ENCODE assay signal across 8 cellular contexts in the genomic region with DNA sequence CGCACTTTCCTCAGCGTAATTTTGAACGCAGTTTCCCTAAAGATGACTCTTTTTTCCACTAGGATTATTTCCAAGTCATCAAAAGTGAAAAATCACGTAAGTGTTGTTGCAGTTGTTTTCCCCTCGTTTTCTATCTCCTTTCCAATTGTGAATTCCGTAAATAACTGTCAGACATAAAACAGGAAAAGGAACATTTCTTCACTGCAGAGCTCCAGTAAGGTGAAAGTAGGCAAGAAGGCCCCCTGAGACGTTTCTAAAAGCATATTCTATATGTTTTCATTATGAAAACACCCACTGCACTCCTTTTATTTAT. TPM values are rescaled to one million over a fixed set of nuclear protein-coding genes. Genes with fewer than 3 reads are reported as not detected.
DNase-seq lines count a peak whose midpoint lies in the region; ATAC-seq and TF ChIP-seq lines count a peak whose summit lies in the region.

No MANE protein-coding gene starts in this region.

- H3K27ac Mint-ChIP-seq in natural killer cell treated with Interleukin-12 subunit alpha and Interleukin-12 subunit beta and Interleukin-15 and Interleukin-18, amount 100 ng/mL, for 72 hours, result peak overlapping the region; percentile 91 to 98

- H3K4me1 ChIP-seq in BLaER1 treated with 17β-estradiol and CSF1 and Interleukin-3, amounts not matched to agents 10 nM and 100 nM, result peaks cover 30 to 66% (median 47%) of the 10 kb centered on the region in 10 experiments
- H3K4me1 ChIP-seq in NT2/D1 (ENCODE audit: insufficient read depth, insufficient read length), result no peaks in the 10 kb centered on the region
- peaks cover 34% of the 10 kb centered on the region for H3K4me1 ChIP-seq in effector memory CD4-positive, alpha-beta T cell (ENCODE audit: control insufficient read depth, insufficient read depth, low read length, poor library complexity, severe bottlenecking)

- peak overlapping the region; percentile 84 to 99 (median 96) for H3K4me2 ChIP-seq in BLaER1 treated with 17β-estradiol and CSF1 and Interleukin-3, amounts not matched to agents 10 nM and 100 nM

- H4K20me1 ChIP-seq in BLaER1 treated with 17β-estradiol and CSF1 and Interleukin-3, amounts not matched to agents 10 nM and 100 nM, result peaks cover 0 to 27% (median 0%) of the 10 kb centered on the region in 11 experiments; a peak in 4 of 22 replicates

- H3K9me3 Mint-ChIP-seq in natural killer cell treated with Interleukin-12 subunit alpha and Interleukin-12 subunit beta and Interleukin-15 and Interleukin-18, amount 100 ng/mL, for 72 hours, result no peaks in the 10 kb centered on the region

- ATAC-seq in natural killer cell treated with Interleukin-12 subunit alpha and Interleukin-12 subunit beta and Interleukin-15 and Interleukin-18, amount 100 ng/mL, for 72 hours, result no peak

- no peak for TF ChIP-seq CTCF in GM20000 (IDR thresholded peaks at IDR 0.05; ENCODE audit: extremely low read depth, missing control alignments)

- no peaks in the 10 kb centered on the region for H3K9me3 ChIP-seq in BLaER1 treated with 17β-estradiol and CSF1 and Interleukin-3, amounts not matched to agents 10 nM and 100 nM (replicated peaks in 1 of 11)
- no peaks in the 10 kb centered on the region for H3K9me3 ChIP-seq in NT2/D1 (ENCODE audit: insufficient read depth, low read length)
- H3K9me3 ChIP-seq in effector memory CD4-positive, alpha-beta T cell (ENCODE audit: control insufficient read depth, low read length), result no peaks in the 10 kb centered on the region

- H3K27me3 ChIP-seq in BLaER1 treated with 17β-estradiol and CSF1 and Interleukin-3, amounts not matched to agents 10 nM and 100 nM, result no peaks in the 10 kb centered on the region
- H3K27me3 ChIP-seq in NT2/D1 (ENCODE audit: insufficient read depth, insufficient read length), result peaks cover 51% of the 10 kb centered on the region
- no peaks in the 10 kb centered on the region for H3K27me3 ChIP-seq in effector memory CD4-positive, alpha-beta T cell (replicated peaks; ENCODE audit: control insufficient read depth, insufficient read depth, low read length, poor library complexity, severe bottlenecking)

- peaks cover 0 to 12% (median 4%) of the 10 kb centered on the region in 11 experiments; a peak in 5 of 22 replicates for H3K36me3 ChIP-seq in BLaER1 treated with 17β-estradiol and CSF1 and Interleukin-3, amounts not matched to agents 10 nM and 100 nM
- H3K36me3 ChIP-seq in NT2/D1 (ENCODE audit: insufficient read depth, insufficient read length, low read length), result no peaks in the 10 kb centered on the region
- H3K36me3 ChIP-seq in effector memory CD4-positive, alpha-beta T cell (ENCODE audit: control insufficient read depth, insufficient read depth, low read length), result no peaks in the 10 kb centered on the region

- H3K4me3 ChIP-seq in BLaER1 treated with 17β-estradiol and CSF1 and Interleukin-3, amounts not matched to agents 10 nM and 100 nM, result peak overlapping the region; percentile 60 to 85 (median 74)
- H3K4me3 ChIP-seq in NT2/D1 (ENCODE audit: insufficient read length, low read depth), result peak overlapping the region; percentile 49
- peak overlapping the region; percentile 78 for H3K4me3 ChIP-seq in effector memory CD4-positive, alpha-beta T cell (ENCODE audit: insufficient read depth, low read depth, low read length, poor library complexity, severe bottlenecking)

- peaks cover 35 to 53% of the 10 kb centered on the region in 2 donors for H3K4me1 Mint-ChIP-seq in natural killer cell treated with Interleukin-12 subunit alpha and Interleukin-12 subunit beta and Interleukin-15 and Interleukin-18, amount 100 ng/mL, for 72 hours (ENCODE audit: low read depth in 2 of 2)

- peak overlapping the region; percentile 87 for H3K4me3 Mint-ChIP-seq in natural killer cell treated with Interleukin-12 subunit alpha and Interleukin-12 subunit beta and Interleukin-15 and Interleukin-18, amount 100 ng/mL, for 72 hours

- no peaks in the 10 kb centered on the region for H3K36me3 Mint-ChIP-seq in natural killer cell treated with Interleukin-12 subunit alpha and Interleukin-12 subunit beta and Interleukin-15 and Interleukin-18, amount 100 ng/mL, for 72 hours

- H3K27ac ChIP-seq in BLaER1 treated with 17β-estradiol and CSF1 and Interleukin-3, amounts not matched to agents 10 nM and 100 nM, result peak overlapping the region; percentile 80 to 96 (median 93)
- peak overlapping the region; percentile 98 for H3K27ac ChIP-seq in effector memory CD4-positive, alpha-beta T cell (ENCODE audit: insufficient read depth, low read length, poor library complexity, severe bottlenecking)

- no peaks in the 10 kb centered on the region for H3K27me3 Mint-ChIP-seq in natural killer cell treated with Interleukin-12 subunit alpha and Interleukin-12 subunit beta and Interleukin-15 and Interleukin-18, amount 100 ng/mL, for 72 hours

- no peak for DNase-seq in NT2/D1 (ENCODE audit: low read depth, low spot score)
- no peak for DNase-seq in effector memory CD4-positive, alpha-beta T cell
- no peak for DNase-seq in natural killer cell treated with Interleukin-12 subunit alpha and Interleukin-12 subunit beta and Interleukin-15 and Interleukin-18, amount 100 ng/mL, for 72 hours (ENCODE audit: low spot score)
- DNase-seq in GM20000 (ENCODE audit: low spot score), result no peak
- no peak for DNase-seq in EL
- no peak for DNase-seq in DMS 273 (lab: John Stamatoyannopoulos, UW; ENCODE audit: unreplicated experiment)
- DNase-seq in HUDEP-2 (lab: John Stamatoyannopoulos, UW; ENCODE audit: unreplicated experiment in 76 of 76), result no peak

- H3K9ac ChIP-seq in BLaER1 treated with 17β-estradiol and CSF1 and Interleukin-3, amounts not matched to agents 10 nM and 100 nM, result peak overlapping the region; percentile 88 to 94 (median 91)
- H3K9ac ChIP-seq in NT2/D1 (ENCODE audit: insufficient read length, low read depth), result peak overlapping the region; percentile 80

RNA-seq across cellular contexts. Expression of gene HIVEP2, which starts 17.7 kb away (rescaled TPM):
- total RNA-seq in natural killer cell treated with Interleukin-12 subunit alpha and Interleukin-12 subunit beta and Interleukin-15 and Interleukin-18, amount 100 ng/mL, for 72 hours, result 10 to 100 TPM; 45.7 to 58.1 TPM
